ENCODE assay signal across 26 cellular contexts in genomic region chr16:8278181-8278580, GRCh38.
"Had no signal": no experiment of that assay in that cellular context is flagged by ENCODE, and none has a peak within 500 bp of the region (broad histone marks: within the 10 kb centered on the region; RNA-seq: fewer than 3 reads in every experiment).

No MANE protein-coding gene starts in this region.

- H3K27ac Mint-ChIP-seq: mesothelial cell of epicardium; naive B cell; natural killer cell; progenitor cell of endocrine pancreas; stimulated activated memory B cell treated with anti-CD40 and anti-IgM and Interleukin-4, amounts not matched to agents 10 μg/mL and 1 μg/mL and 100 μg/mL, for 72 hours; type B pancreatic cell had no signal

- ATAC-seq: left colon; left lung; lower lobe of right lung; natural killer cell; right lobe of liver; stimulated activated memory B cell treated with anti-CD40 and anti-IgM and Interleukin-4, amounts not matched to agents 10 μg/mL and 1 μg/mL and 100 μg/mL, for 72 hours; stimulated activated naive CD8-positive, alpha-beta T cell treated with anti-CD3 and anti-CD28 coated beads, Interleukin-15, amount 100 ng/mL, for 72 hours had no signal

- H3K4me1 ChIP-seq: left lung, lower lobe of right lung, right atrium auricular region, right lobe of liver, tibial nerve, vagina had no signal

- H3K27me3 Mint-ChIP-seq: progenitor cell of endocrine pancreas; stimulated activated naive CD8-positive, alpha-beta T cell treated with anti-CD3 and anti-CD28 coated beads, Interleukin-15, amount 100 ng/mL, for 72 hours had no signal

- FAIRE-seq: keratinocyte had no signal

- H3K4me2 ChIP-seq: smooth muscle cell had no signal

- H3K4me3 ChIP-seq: left lung, lower lobe of right lung, ovary, right atrium auricular region, right lobe of liver, smooth muscle cell, tibial nerve, vagina had no signal

- H3K27ac ChIP-seq: left lung, lower lobe of right lung, ovary, right atrium auricular region, right lobe of liver, tibial nerve, vagina had no signal

- H3K36me3 ChIP-seq: left lung, lower lobe of right lung, ovary, right atrium auricular region, right lobe of liver, tibial nerve, vagina had no signal

- H3K36me3 Mint-ChIP-seq: mesothelial cell of epicardium; naive B cell; natural killer cell; stimulated activated memory B cell treated with anti-CD40 and anti-IgM and Interleukin-4, amounts not matched to agents 10 μg/mL and 1 μg/mL and 100 μg/mL, for 72 hours; type B pancreatic cell had no signal

- H3K9me3 ChIP-seq: left lung, lower lobe of right lung, ovary, right atrium auricular region, right lobe of liver, vagina had no signal

- H3K9me3 Mint-ChIP-seq: mesothelial cell of epicardium, type B pancreatic cell had no signal

- H3K4me3 Mint-ChIP-seq: mesothelial cell of epicardium; naive B cell; natural killer cell; stimulated activated memory B cell treated with anti-CD40 and anti-IgM and Interleukin-4, amounts not matched to agents 10 μg/mL and 1 μg/mL and 100 μg/mL, for 72 hours; stimulated activated naive CD8-positive, alpha-beta T cell treated with anti-CD3 and anti-CD28 coated beads, Interleukin-15, amount 100 ng/mL, for 72 hours; type B pancreatic cell had no signal

- H3K27me3 ChIP-seq: left lung, ovary, right atrium auricular region, right lobe of liver, tibial nerve, vagina had no signal

- DNase-seq: kidney glomerular epithelial cell; left colon; left lung; lower lobe of right lung; mammary epithelial cell; mesenchymal stem cell; naive B cell; natural killer cell; ovary; right lobe of liver; stimulated activated CD4-positive, alpha-beta T cell treated with anti-CD3 and anti-CD28 coated beads, Interleukin-1b, Interleukin-23, amount 100 ng/mL, for 48 hours; stimulated activated CD4-positive, alpha-beta T cell treated with anti-CD3 and anti-CD28 coated beads, Interleukin-2, amount 100 ng/mL, for 48 hours; stimulated activated CD4-positive, alpha-beta T cell treated with anti-CD3 and anti-CD28 coated beads, Interleukin-4, amount 100 ng/mL, for 4 hours; stimulated activated CD8-positive, alpha-beta memory T cell treated with anti-CD3 and anti-CD28 coated beads, Interleukin-4, amount 100 ng/mL, for 48 hours; stimulated activated naive CD4-positive, alpha-beta T cell treated with Interleukin-2 at 50 U/mL for 16 hours; stimulated activated naive CD8-positive, alpha-beta T cell treated with anti-CD3 and anti-CD28 coated beads, Interleukin-15, amount 100 ng/mL, for 72 hours; substantia nigra had no signal

- H3K4me1 Mint-ChIP-seq: mesothelial cell of epicardium; naive B cell; natural killer cell; stimulated activated memory B cell treated with anti-CD40 and anti-IgM and Interleukin-4, amounts not matched to agents 10 μg/mL and 1 μg/mL and 100 μg/mL, for 72 hours; stimulated activated naive CD8-positive, alpha-beta T cell treated with anti-CD3 and anti-CD28 coated beads, Interleukin-15, amount 100 ng/mL, for 72 hours had no signal
